11 cellular contexts compared by ENCODE assay signal in genomic region chr10:100528123-100528884, GRCh38. TPM values are rescaled to one million over a fixed set of nuclear protein-coding genes. Genes with fewer than 3 reads are reported as not detected.
DNase-seq lines count a peak whose midpoint lies in the region; ATAC-seq, FAIRE-seq and TF ChIP-seq lines count a peak whose summit lies in the region.
"Had no signal": no experiment of that assay in that cellular context is flagged by ENCODE, and none has a peak within 500 bp of the region (broad histone marks: within the 10 kb centered on the region; RNA-seq: fewer than 3 reads in every experiment).

No MANE protein-coding gene starts in this region.

- ATAC-seq in activated T-cell treated with anti-CD3 and anti-CD28 coated beads, Interleukin-2, amount 50 U/mL, for 72 hours (replicated peaks in 1 of 2) = peak; percentile 63 to 68
- peak; percentile 48 to 72 for ATAC-seq in activated naive CD4-positive, alpha-beta T cell treated with anti-CD3 and anti-CD28 coated beads, Interleukin-2, amount 50 U/mL, for 72 hours
- ATAC-seq in left lung (no peak), GM18517 (IDR thresholded peaks at IDR 0.05; ENCODE audit: unreplicated experiment) (no peak)

- H3K4me1 Mint-ChIP-seq in activated T-cell treated with anti-CD3 and anti-CD28 coated beads, Interleukin-2, amount 50 U/mL, for 72 hours (ENCODE audit: low read depth) = peaks cover 46% of the 10 kb centered on the region

- TF ChIP-seq POLR2A in transverse colon (IDR thresholded peaks at IDR 0.05) = no peak

- H3K36me3 ChIP-seq in left lung (peaks cover 0 to 39% of the 10 kb centered on the region in 2 donors), transverse colon (peaks cover 0 to 30% (median 15%) of the 10 kb centered on the region in 4 donors)

- no peaks in the 10 kb centered on the region for H3K9me3 Mint-ChIP-seq in activated T-cell treated with anti-CD3 and anti-CD28 coated beads, Interleukin-2, amount 50 U/mL, for 72 hours
- H3K9me3 Mint-ChIP-seq in activated naive CD4-positive, alpha-beta T cell treated with anti-CD3 and anti-CD28 coated beads, Interleukin-2, amount 50 U/mL, for 72 hours = no peaks in the 10 kb centered on the region

- TF ChIP-seq EP300 in transverse colon (IDR thresholded peaks at IDR 0.05; ENCODE audit: low read depth) = no peak

- no peaks in the 10 kb centered on the region for H3K27me3 Mint-ChIP-seq in activated T-cell treated with anti-CD3 and anti-CD28 coated beads, Interleukin-2, amount 50 U/mL, for 72 hours (ENCODE audit: low read depth)

- peak; percentile 38 to 48 for DNase-seq in activated T-cell treated with anti-CD3 and anti-CD28 coated beads, Interleukin-2, amount 50 U/mL, for 72 hours
- no peak for DNase-seq in activated T-cell treated with anti-CD3 and anti-CD28 coated beads, Interleukin-2, amount 50 U/mL, for 48 hours
- DNase-seq in activated naive CD4-positive, alpha-beta T cell treated with anti-CD3 and anti-CD28 coated beads, Interleukin-2, amount 50 U/mL, for 72 hours (ENCODE audit: low spot score in 2 of 2) = no peak
- DNase-seq in left lung = no peak
- DNase-seq in transverse colon = no peak
- no peak for DNase-seq in NCI-H345 (lab: John Stamatoyannopoulos, UW)
- no peak for DNase-seq in D721Med (ENCODE audit: insufficient read length, low spot score)
- DNase-seq: kidney glomerular epithelial cell, RPMI8226 had no signal

- no peak overlapping the region for H3K27ac ChIP-seq in left lung
- H3K27ac ChIP-seq in transverse colon = peak overlapping the region; percentile 80 to 85 (median 82)

- no peaks in the 10 kb centered on the region for H3K27me3 ChIP-seq in left lung
- no peaks in the 10 kb centered on the region for H3K27me3 ChIP-seq in transverse colon

- H3K9me3 ChIP-seq in left lung = no peaks in the 10 kb centered on the region
- H3K9me3 ChIP-seq in transverse colon = no peaks in the 10 kb centered on the region

- H3K27ac Mint-ChIP-seq in activated T-cell treated with anti-CD3 and anti-CD28 coated beads, Interleukin-2, amount 50 U/mL, for 72 hours = peak overlapping the region; percentile 95
- peak overlapping the region; percentile 96 for H3K27ac Mint-ChIP-seq in activated naive CD4-positive, alpha-beta T cell treated with anti-CD3 and anti-CD28 coated beads, Interleukin-2, amount 50 U/mL, for 72 hours

- TF ChIP-seq CTCF in left lung (IDR thresholded peaks at IDR 0.05) (no peak), transverse colon (IDR thresholded peaks at IDR 0.05) (no peak), D721Med (IDR thresholded peaks at IDR 0.05; ENCODE audit: insufficient read depth, missing control alignments) (no peak)

- H3K36me3 Mint-ChIP-seq in activated T-cell treated with anti-CD3 and anti-CD28 coated beads, Interleukin-2, amount 50 U/mL, for 72 hours (ENCODE audit: insufficient read depth in 2 of 2) = peaks cover 16 to 25% of the 10 kb centered on the region in 2 donors
- H3K36me3 Mint-ChIP-seq in activated naive CD4-positive, alpha-beta T cell treated with anti-CD3 and anti-CD28 coated beads, Interleukin-2, amount 50 U/mL, for 72 hours = peaks cover 31 to 35% of the 10 kb centered on the region in 2 donors

- no peak for FAIRE-seq in D721Med (lab: Jason Lieb, UNC)
- FAIRE-seq: G401.6 had no signal

- intact Hi-C loops in left lung (cut with DNase I) = no loop called here
- intact Hi-C loops in transverse colon (cut with DNase I; ENCODE audit: low total_unique reads) = no loop called here

- peak overlapping the region; percentile 87 to 98 for H3K4me3 Mint-ChIP-seq in activated T-cell treated with anti-CD3 and anti-CD28 coated beads, Interleukin-2, amount 50 U/mL, for 72 hours

- in situ Hi-C loops in transverse colon (cut with MboI; ENCODE audit: low pct_ligation_motif_present in 1 of 4, low pct_unique_long_range_greater_than_20kb in 1 of 4, low sequenced_read_pairs in 3 of 4) = no loop called here

- H3K4me1 ChIP-seq in left lung (peaks cover 4 to 22% of the 10 kb centered on the region in 2 donors), transverse colon (peaks cover 13 to 18% (median 14%) of the 10 kb centered on the region in 4 donors)

- H3K4me3 ChIP-seq in left lung (peak overlapping the region; percentile 86 to 94), transverse colon (peak overlapping the region; percentile 65 to 79 (median 70))

- WGBS in transverse colon (ENCODE audit: low coverage in 1 of 2), 2 donors = 51 to 52% methylated on average over 5 to 7 of the region's 7 CpGs

RNA-seq across cellular contexts. Expression of gene NDUFB8, which starts 1.4 kb away (rescaled TPM):
- 100 to 1,000 TPM; 327 to 390 TPM for total RNA-seq in activated T-cell treated with anti-CD3 and anti-CD28 coated beads, Interleukin-2, amount 50 U/mL, for 72 hours
- total RNA-seq in activated naive CD4-positive, alpha-beta T cell treated with anti-CD3 and anti-CD28 coated beads, Interleukin-2, amount 50 U/mL, for 72 hours = 100 to 1,000 TPM; 326 to 391 TPM
- total RNA-seq in left lung = 100 to 1,000 TPM; 112 to 130 TPM
- 100 to 1,000 TPM in 3 of 4 donors, 10 to 100 TPM in 1; 70.3 to 265 (median 137) TPM for total RNA-seq in transverse colon

RNA-seq across cellular contexts. Expression of gene HIF1AN, which starts 7.4 kb away (rescaled TPM):
- 10 to 100 TPM; 52.8 to 55.1 TPM for total RNA-seq in activated T-cell treated with anti-CD3 and anti-CD28 coated beads, Interleukin-2, amount 50 U/mL, for 72 hours
- 10 to 100 TPM; 43.7 to 48.1 TPM for total RNA-seq in activated naive CD4-positive, alpha-beta T cell treated with anti-CD3 and anti-CD28 coated beads, Interleukin-2, amount 50 U/mL, for 72 hours
- total RNA-seq in left lung (10 to 100 TPM; 37.7 to 41.5 TPM), transverse colon (10 to 100 TPM; 12.8 to 47.2 (median 21.7) TPM)

RNA-seq across cellular contexts. Expression of gene SEC31B, which starts 8.6 kb away (rescaled TPM):
- total RNA-seq in activated T-cell treated with anti-CD3 and anti-CD28 coated beads, Interleukin-2, amount 50 U/mL, for 72 hours = 100 to 1,000 TPM in 1 of 2 donors, 10 to 100 TPM in 1; 76.5 to 106 TPM
- total RNA-seq in activated naive CD4-positive, alpha-beta T cell treated with anti-CD3 and anti-CD28 coated beads, Interleukin-2, amount 50 U/mL, for 72 hours = 100 to 1,000 TPM in 1 of 2 donors, 10 to 100 TPM in 1; 60.8 to 121 TPM
- total RNA-seq in left lung (10 to 100 TPM in 1 of 2 donors, 1 to 10 TPM in 1; 8.8 to 10.1 TPM), transverse colon (10 to 100 TPM; 14.1 to 32.8 (median 24.1) TPM)

Comparison
In these comparisons a context has a peak if more than half of its experiments do, and no peak if none do; other contexts are left out.
1. DNase-seq: peak in activated T-cell treated with anti-CD3 and anti-CD28 coated beads, Interleukin-2, amount 50 U/mL, for 72 hours (2 of 2); none in activated T-cell treated with anti-CD3 and anti-CD28 coated beads, Interleukin-2, amount 50 U/mL, for 48 hours (0 of 2), activated naive CD4-positive, alpha-beta T cell treated with anti-CD3 and anti-CD28 coated beads, Interleukin-2, amount 50 U/mL, for 72 hours (0 of 2), left lung (0 of 2), transverse colon (single experiment), NCI-H345 (single experiment) and D721Med (single experiment).
2. ATAC-seq: peak in activated T-cell treated with anti-CD3 and anti-CD28 coated beads, Interleukin-2, amount 50 U/mL, for 72 hours (2 of 2) and activated naive CD4-positive, alpha-beta T cell treated with anti-CD3 and anti-CD28 coated beads, Interleukin-2, amount 50 U/mL, for 72 hours (2 of 2); none in left lung (single experiment) and GM18517 (single experiment).
3. H3K27ac ChIP-seq: peak in transverse colon (4 of 4); none in left lung (0 of 2).